ENCODE assay signal across 10 cellular contexts in the genomic region with DNA sequence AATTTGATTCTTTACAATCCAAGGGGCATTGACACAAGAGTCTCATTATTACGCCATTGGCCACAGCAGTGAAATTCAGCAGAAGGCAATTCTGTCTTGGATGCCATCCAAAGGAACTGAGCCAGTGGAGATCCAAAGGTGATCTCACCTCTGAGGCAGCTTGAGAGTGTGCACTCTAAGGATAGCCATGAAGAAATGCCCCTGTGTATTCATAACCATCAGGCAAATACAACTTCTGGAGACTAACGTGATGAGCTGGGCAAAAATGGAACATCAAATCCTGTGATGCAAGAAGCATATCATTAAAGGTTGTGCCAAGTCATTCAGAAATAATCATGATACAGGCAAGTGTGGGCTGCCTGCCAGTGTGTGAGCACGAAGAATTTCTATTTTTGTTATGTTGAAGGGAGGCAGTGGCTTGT. TPM values are rescaled to one million over a fixed set of nuclear protein-coding genes. Genes with fewer than 3 reads are reported as not detected.
DNase-seq lines count a peak whose midpoint lies in the region; ATAC-seq and TF ChIP-seq lines count a peak whose summit lies in the region.
"Had no signal": no experiment of that assay in that cellular context is flagged by ENCODE, and none has a peak within 500 bp of the region (broad histone marks: within the 10 kb centered on the region; RNA-seq: fewer than 3 reads in every experiment).

No MANE protein-coding gene starts in this region.

- peak overlapping the region in 4 of 5 experiments; percentile 14 to 83 (median 71) for H3K4me3 Mint-ChIP-seq in brain

- H3K9me3 Mint-ChIP-seq in brain: peaks cover 0 to 2% (median 0%) of the 10 kb centered on the region in 5 experiments

- H3K79me1 ChIP-seq in trophoblast cell (ENCODE audit: low read length): no peaks in the 10 kb centered on the region

- H3K4me1 Mint-ChIP-seq in brain: peaks cover 71% of the 10 kb centered on the region

- no peak overlapping the region for H3K23ac ChIP-seq in trophoblast cell (ENCODE audit: low read length)

- H3K36me3 ChIP-seq in kidney epithelial cell (ENCODE audit: control insufficient read depth, insufficient read depth, low read length) (no peaks in the 10 kb centered on the region), trophoblast cell (ENCODE audit: control insufficient read depth in 1 of 2, insufficient read depth in 2 of 2, low read length in 2 of 2) (no peaks in the 10 kb centered on the region)

- H3K14ac ChIP-seq in trophoblast cell (ENCODE audit: low read length): no peak overlapping the region

- H3K27me3 Mint-ChIP-seq in brain: no peaks in the 10 kb centered on the region

- DNase-seq in COR-L47 (lab: John Stamatoyannopoulos, UW): peak; percentile 40
- DNase-seq in NCI-H146 treated with DMSO at 0.1 percent for 48 hours (lab: John Stamatoyannopoulos, UW; ENCODE audit: unreplicated experiment): peak; percentile 30
- DNase-seq in kidney epithelial cell (ENCODE audit: low read depth): peak; percentile 86
- no peak for DNase-seq in trophoblast cell
- DNase-seq in D341Med (ENCODE audit: low spot score): no peak
- DNase-seq in activated CD4-positive, alpha-beta T cell treated with anti-CD3 and anti-CD28 coated beads, Interleukin-2, amount 50 U/mL, for 1 hour: no peak
- DNase-seq: Caco-2; effector CD8-positive, alpha-beta T cell had no signal

- no peak overlapping the region for H2BK120ac ChIP-seq in trophoblast cell (ENCODE audit: insufficient read depth, low read length, poor library complexity)

- H3K27me3 ChIP-seq in kidney epithelial cell (ENCODE audit: control insufficient read depth, insufficient read depth, low read length) (no peaks in the 10 kb centered on the region), trophoblast cell (ENCODE audit: insufficient read depth, low read length) (no peaks in the 10 kb centered on the region)

- H3K4me3 ChIP-seq in kidney epithelial cell (ENCODE audit: low read depth, low read length): no peak overlapping the region
- H3K4me3 ChIP-seq in trophoblast cell (ENCODE audit: low read depth, low read length): no peak overlapping the region

- no peak overlapping the region for H3K18ac ChIP-seq in trophoblast cell (ENCODE audit: low read length)

- no peak overlapping the region for H2BK12ac ChIP-seq in trophoblast cell (ENCODE audit: low read length)

- no peaks in the 10 kb centered on the region for H3K79me2 ChIP-seq in trophoblast cell (ENCODE audit: control insufficient read depth, insufficient read depth, low read length, poor library complexity)

- no peak for ATAC-seq in HG02678 (IDR thresholded peaks at IDR 0.05; ENCODE audit: unreplicated experiment)

- H4K12ac ChIP-seq in trophoblast cell (ENCODE audit: low read depth, low read length): no peak overlapping the region

- peak overlapping the region; percentile 60 to 94 (median 81) for H3K27ac Mint-ChIP-seq in brain

- no peaks in the 10 kb centered on the region for H3K4me1 ChIP-seq in trophoblast cell (ENCODE audit: control insufficient read depth in 1 of 2, insufficient read depth in 2 of 2, low read length in 2 of 2)
- H3K4me1 ChIP-seq: Caco-2 had no signal

- H3K27ac ChIP-seq in trophoblast cell (ENCODE audit: low read depth, low read length): no peak overlapping the region

- no peak overlapping the region for H2AFZ ChIP-seq in trophoblast cell (ENCODE audit: insufficient read depth, low read length, poor library complexity)

- H3K4me2 ChIP-seq in trophoblast cell (ENCODE audit: low read length): no peak overlapping the region

- H3K36me3 Mint-ChIP-seq in brain: no peaks in the 10 kb centered on the region

- no peak overlapping the region for H3K9ac ChIP-seq in trophoblast cell (ENCODE audit: low read length)

- no peak for TF ChIP-seq CTCF in brain (conservative IDR thresholded peaks at IDR 0.05)
- no peak for TF ChIP-seq CTCF in kidney epithelial cell (IDR thresholded peaks at IDR 0.05; ENCODE audit: insufficient read depth, low read length, poor library complexity, severe bottlenecking)

- no peak overlapping the region for H4K91ac ChIP-seq in trophoblast cell (ENCODE audit: low read depth, low read length)

- no peak overlapping the region for H3K4ac ChIP-seq in trophoblast cell (ENCODE audit: low read depth, low read length)

- no peak overlapping the region for H2BK5ac ChIP-seq in trophoblast cell (ENCODE audit: low read depth, low read length, poor library complexity)

- H3K9me3 ChIP-seq in trophoblast cell (ENCODE audit: insufficient read depth, low read depth, low read length): no peaks in the 10 kb centered on the region
- H3K9me3 ChIP-seq: Caco-2 had no signal

- H4K8ac ChIP-seq in trophoblast cell (ENCODE audit: low read depth, low read length): no peak overlapping the region

- H2AK5ac ChIP-seq in trophoblast cell (ENCODE audit: low read length): no peak overlapping the region

- no CpG with 5 or more reads among the region's 3 CpGs for WGBS in trophoblast cell (ENCODE audit: extremely low coverage, insufficient coverage, insufficient read length)

RNA-seq across cellular contexts. Expression of a gene that starts 41.4 kb away (rescaled TPM):
- polyA plus RNA-seq in brain (ENCODE audit: insufficient read depth, low read depth, low replicate concordance): 3.8 TPM
- total RNA-seq in kidney epithelial cell: 1.4 and 3.9 TPM in 2 replicates
- polyA plus RNA-seq in trophoblast cell (2013): 0.44 and 0.56 TPM in 2 replicates

Comparison
In these comparisons a context has a peak if more than half of its experiments do, and no peak if none do; other contexts are left out.
1. DNase-seq: peak in COR-L47 (single experiment), NCI-H146 treated with DMSO at 0.1 percent for 48 hours (single experiment) and kidney epithelial cell (single experiment); none in trophoblast cell (0 of 2), D341Med (single experiment) and activated CD4-positive, alpha-beta T cell treated with anti-CD3 and anti-CD28 coated beads, Interleukin-2, amount 50 U/mL, for 1 hour (single experiment).